ENCODE assay signal across 13 cellular contexts in genomic region chr2:149741646-149742045, GRCh38.
DNase-seq lines count a peak whose midpoint lies in the region; ATAC-seq and TF ChIP-seq lines count a peak whose summit lies in the region.
"Had no signal": no experiment of that assay in that cellular context is flagged by ENCODE, and none has a peak within 500 bp of the region (broad histone marks: within the 10 kb centered on the region; RNA-seq: fewer than 3 reads in every experiment).

No MANE protein-coding gene starts in this region.

- no peak for ATAC-seq in activated CD8-positive, alpha-beta memory T cell treated with anti-CD3 and anti-CD28 coated beads, Interleukin-2, amount 10 ng/mL, durations not matched to agents 7 days and 5 days

- H3K4me3 Mint-ChIP-seq in activated CD8-positive, alpha-beta memory T cell treated with anti-CD3 and anti-CD28 coated beads, Interleukin-2, amount 10 ng/mL, durations not matched to agents 7 days and 5 days, result no peak overlapping the region
- H3K4me3 Mint-ChIP-seq: brain; T-helper 2 cell treated with Interferon-gamma antibody and Interleukin-4, amounts not matched to agents 5 μg/mL and 100 μg/mL, for 36 hours had no signal

- H3K4me3 ChIP-seq in fibroblast of the aortic adventitia (ENCODE audit: low read depth, low read length), result no peak overlapping the region
- H3K4me3 ChIP-seq: right atrium auricular region had no signal

- no peak for TF ChIP-seq CTCF in fibroblast of the aortic adventitia (IDR thresholded peaks at IDR 0.05; ENCODE audit: insufficient read depth, low read length)

- no peaks in the 10 kb centered on the region for H3K9me3 Mint-ChIP-seq in activated CD8-positive, alpha-beta memory T cell treated with anti-CD3 and anti-CD28 coated beads, Interleukin-2, amount 10 ng/mL, durations not matched to agents 7 days and 5 days (ENCODE audit: low read depth)
- H3K9me3 Mint-ChIP-seq: T-helper 2 cell treated with Interferon-gamma antibody and Interleukin-4, amounts not matched to agents 5 μg/mL and 100 μg/mL, for 36 hours had no signal

- no peaks in the 10 kb centered on the region for H3K4me1 Mint-ChIP-seq in activated CD8-positive, alpha-beta memory T cell treated with anti-CD3 and anti-CD28 coated beads, Interleukin-2, amount 10 ng/mL, durations not matched to agents 7 days and 5 days

- no peaks in the 10 kb centered on the region for H3K36me3 Mint-ChIP-seq in activated CD8-positive, alpha-beta memory T cell treated with anti-CD3 and anti-CD28 coated beads, Interleukin-2, amount 10 ng/mL, durations not matched to agents 7 days and 5 days
- H3K36me3 Mint-ChIP-seq: brain had no signal

- no peak overlapping the region for H3K27ac Mint-ChIP-seq in activated CD8-positive, alpha-beta memory T cell treated with anti-CD3 and anti-CD28 coated beads, Interleukin-2, amount 10 ng/mL, durations not matched to agents 7 days and 5 days
- H3K27ac Mint-ChIP-seq: T-helper 2 cell treated with Interferon-gamma antibody and Interleukin-4, amounts not matched to agents 5 μg/mL and 100 μg/mL, for 36 hours had no signal

- no peaks in the 10 kb centered on the region for H3K27me3 Mint-ChIP-seq in activated CD8-positive, alpha-beta memory T cell treated with anti-CD3 and anti-CD28 coated beads, Interleukin-2, amount 10 ng/mL, durations not matched to agents 7 days and 5 days

- DNase-seq in H4 (ENCODE audit: low spot score), result peak; percentile 95
- DNase-seq in SW480 (ENCODE audit: low spot score), result peak; percentile 89
- DNase-seq in fibroblast of the aortic adventitia (ENCODE audit: low read depth), result peak; percentile 81
- peak; percentile 62 for DNase-seq in smooth muscle cell of the brain vasculature (ENCODE audit: low read depth, low spot score)
- no peak for DNase-seq in globus pallidus (ENCODE audit: low spot score)
- DNase-seq in activated CD8-positive, alpha-beta memory T cell treated with anti-CD3 and anti-CD28 coated beads, Interleukin-2, amount 10 ng/mL, durations not matched to agents 7 days and 5 days, result no peak
- no peak for DNase-seq in activated CD4-positive, alpha-beta T cell treated with anti-CD3 and anti-CD28 coated beads, Interleukin-2, amount 50 U/mL, for 4 hours
- DNase-seq: activated CD4-positive, alpha-beta T cell treated with anti-CD3 and anti-CD28 coated beads, Interleukin-2, amount 50 U/mL, for 1 hour; Caco-2; OCI-M1 had no signal

- CTCF ChIA-PET in activated CD8-positive, alpha-beta memory T cell treated with anti-CD3 and anti-CD28 coated beads, Interleukin-2, amount 10 ng/mL, durations not matched to agents 7 days and 5 days (lab: Charles Lee), result no interaction called here

Comparison
In these comparisons a context has a peak if more than half of its experiments do, and no peak if none do; other contexts are left out.
1. DNase-seq: peak in H4 (single experiment), SW480 (single experiment), fibroblast of the aortic adventitia (single experiment) and smooth muscle cell of the brain vasculature (single experiment); none in globus pallidus (single experiment), activated CD8-positive, alpha-beta memory T cell treated with anti-CD3 and anti-CD28 coated beads, Interleukin-2, amount 10 ng/mL, durations not matched to agents 7 days and 5 days (single experiment) and activated CD4-positive, alpha-beta T cell treated with anti-CD3 and anti-CD28 coated beads, Interleukin-2, amount 50 U/mL, for 4 hours (0 of 2).